Comparison of ENCODE assay signal across 11 cellular contexts in the genomic region with DNA sequence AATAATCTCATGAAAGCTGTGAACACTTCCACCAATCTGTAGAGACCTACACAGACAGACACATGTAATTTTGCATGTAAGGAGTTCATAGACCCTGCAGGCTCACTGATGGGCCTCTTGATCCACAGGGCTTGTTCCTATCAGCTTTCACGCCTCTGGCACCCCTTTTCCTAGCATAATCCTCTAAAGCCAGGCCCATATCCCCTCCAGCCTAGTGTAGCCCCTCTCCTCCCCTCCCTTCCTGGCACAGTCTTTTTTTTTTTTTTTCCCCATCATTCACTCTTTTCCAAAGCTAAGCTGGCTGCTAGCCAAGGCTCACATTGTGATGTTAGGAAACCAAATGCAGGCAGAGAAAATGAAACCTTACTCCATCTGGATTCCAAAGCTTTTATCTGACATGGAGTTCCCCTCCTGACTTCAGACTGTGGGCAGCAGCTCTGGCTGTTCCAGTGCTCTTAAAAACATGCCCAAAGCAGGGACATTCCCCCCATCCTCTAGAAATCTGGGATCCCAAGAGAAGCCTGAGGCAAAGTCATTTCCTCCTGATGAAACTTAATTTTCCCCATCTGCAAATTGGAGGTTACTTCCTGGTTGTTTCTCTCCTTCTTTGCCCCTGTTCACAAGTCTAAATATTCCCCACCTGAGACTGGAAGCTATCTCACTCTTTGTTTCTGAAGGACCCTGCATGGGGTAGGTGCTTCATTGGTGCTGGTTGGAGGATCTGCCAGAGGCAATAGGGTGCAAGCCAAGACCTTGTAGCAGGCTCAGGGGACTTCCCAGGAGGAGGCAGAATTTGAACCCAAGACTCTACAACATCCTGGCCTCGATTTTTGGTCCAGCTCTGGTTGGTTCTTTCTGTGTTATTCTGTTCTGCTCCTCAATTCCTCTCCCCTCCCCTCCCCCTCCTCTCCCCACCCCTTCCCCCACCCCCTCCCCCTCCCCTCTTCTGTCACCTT. TPM values are rescaled to one million over a fixed set of nuclear protein-coding genes. Genes with fewer than 3 reads are reported as not detected.
DNase-seq lines count a peak whose midpoint lies in the region; ATAC-seq and TF ChIP-seq lines count a peak whose summit lies in the region.
"Had no signal": no experiment of that assay in that cellular context is flagged by ENCODE, and none has a peak within 500 bp of the region (broad histone marks: within the 10 kb centered on the region; RNA-seq: fewer than 3 reads in every experiment).

No MANE protein-coding gene starts in this region.

- TF ChIP-seq POLR2A in stomach (IDR thresholded peaks at IDR 0.05) = no peak

- H3K4me3 Mint-ChIP-seq in activated CD8-positive, alpha-beta memory T cell treated with anti-CD3 and anti-CD28 coated beads, Interleukin-2, amount 10 ng/mL, durations not matched to agents 7 days and 5 days = peak overlapping the region; percentile 48
- H3K4me3 Mint-ChIP-seq: CD14-positive monocyte had no signal

- peak overlapping the region; percentile 90 for H3K27ac Mint-ChIP-seq in activated CD8-positive, alpha-beta memory T cell treated with anti-CD3 and anti-CD28 coated beads, Interleukin-2, amount 10 ng/mL, durations not matched to agents 7 days and 5 days

- H3K27me3 ChIP-seq in stomach = no peaks in the 10 kb centered on the region
- H3K27me3 ChIP-seq: ovary had no signal

- H3K4me1 Mint-ChIP-seq in activated CD8-positive, alpha-beta memory T cell treated with anti-CD3 and anti-CD28 coated beads, Interleukin-2, amount 10 ng/mL, durations not matched to agents 7 days and 5 days = peaks cover 78% of the 10 kb centered on the region

- H3K27ac ChIP-seq in stomach = peak overlapping the region in 3 of 5 donors; percentile 25 to 46 (median 41)
- H3K27ac ChIP-seq: ovary had no signal

- no peak for TF ChIP-seq CTCF in stomach (IDR thresholded peaks at IDR 0.05)

- intact Hi-C loops in stomach (cut with DNase I; ENCODE audit: low total_unique reads) = no loop called here

- peak; percentile 22 for ATAC-seq in activated CD8-positive, alpha-beta memory T cell treated with anti-CD3 and anti-CD28 coated beads, Interleukin-2, amount 10 ng/mL, durations not matched to agents 7 days and 5 days
- ATAC-seq in GM21528 (IDR thresholded peaks at IDR 0.05; ENCODE audit: low FRiP score, unreplicated experiment) = no peak
- no peak for ATAC-seq in GM19324 (IDR thresholded peaks at IDR 0.05; ENCODE audit: low FRiP score, unreplicated experiment)
- ATAC-seq in HG03432 (IDR thresholded peaks at IDR 0.05; ENCODE audit: unreplicated experiment) = no peak
- ATAC-seq: HCT116 had no signal

- H3K36me3 Mint-ChIP-seq in activated CD8-positive, alpha-beta memory T cell treated with anti-CD3 and anti-CD28 coated beads, Interleukin-2, amount 10 ng/mL, durations not matched to agents 7 days and 5 days = peaks cover 18% of the 10 kb centered on the region
- H3K36me3 Mint-ChIP-seq: CD14-positive monocyte had no signal

- H3K9me3 ChIP-seq in stomach = no peaks in the 10 kb centered on the region
- H3K9me3 ChIP-seq: ovary had no signal

- TF ChIP-seq EP300 in stomach (IDR thresholded peaks at IDR 0.05) = no peak

- no peaks in the 10 kb centered on the region for H3K27me3 Mint-ChIP-seq in activated CD8-positive, alpha-beta memory T cell treated with anti-CD3 and anti-CD28 coated beads, Interleukin-2, amount 10 ng/mL, durations not matched to agents 7 days and 5 days

- DNase-seq in activated CD8-positive, alpha-beta memory T cell treated with anti-CD3 and anti-CD28 coated beads, Interleukin-2, amount 10 ng/mL, durations not matched to agents 7 days and 5 days = no peak
- DNase-seq in activated CD8-positive, alpha-beta memory T cell treated with anti-CD3 and anti-CD28 coated beads, Interleukin-2, amount 50 U/mL, for 4 hours = no peak
- DNase-seq in NCI-H774 (lab: John Stamatoyannopoulos, UW) (peak; percentile 17), fibroblast of peridontal ligament (ENCODE audit: extremely low read depth) (peak; percentile 67), stomach (peak; percentile 39)

- WGBS in stomach, 5 donors = 69 to 92% (median 82%) methylated on average over 2 of the region's 2 CpGs

- H3K9me3 Mint-ChIP-seq in activated CD8-positive, alpha-beta memory T cell treated with anti-CD3 and anti-CD28 coated beads, Interleukin-2, amount 10 ng/mL, durations not matched to agents 7 days and 5 days (ENCODE audit: low read depth) = no peaks in the 10 kb centered on the region
- H3K9me3 Mint-ChIP-seq: CD14-positive monocyte had no signal

- CTCF ChIA-PET in activated CD8-positive, alpha-beta memory T cell treated with anti-CD3 and anti-CD28 coated beads, Interleukin-2, amount 10 ng/mL, durations not matched to agents 7 days and 5 days (lab: Charles Lee) = interaction anchor here (0.5 to 16.1 kb wide), 8 partner anchors 9 to 1551 kb away, joined by 3 to 254 read pairs (median 4); partner anchors contain the start of genes CCL5, RDM1 and TAF15

- no peaks in the 10 kb centered on the region for H3K36me3 ChIP-seq in stomach
- H3K36me3 ChIP-seq: ovary had no signal

- H3K4me1 ChIP-seq in stomach = peaks cover 0 to 14% (median 6%) of the 10 kb centered on the region in 4 donors

- H3K4me3 ChIP-seq in stomach = no peak overlapping the region
- H3K4me3 ChIP-seq: ovary had no signal

RNA-seq across cellular contexts. Expression of gene CCL5, which starts 9.9 kb away (rescaled TPM):
- total RNA-seq in activated CD8-positive, alpha-beta memory T cell treated with anti-CD3 and anti-CD28 coated beads, Interleukin-2, amount 10 ng/mL, durations not matched to agents 7 days and 5 days = 1,000 to 10,000 TPM in 1 of 2 experiments, 100 to 1,000 TPM in 1; 973 to 1,249 TPM
- 10 to 100 TPM in 1 of 5 donors, 1 to 10 TPM in 2, not detected in 2; 2.0 to 21.7 (median 2.6) TPM for total RNA-seq in stomach
- 10 to 100 TPM in 1 of 3 donors, 1 to 10 TPM in 2; 4.9 to 32.2 (median 5.7) TPM for polyA plus RNA-seq in stomach

RNA-seq across cellular contexts. Expression of gene HEATR9, which starts 21.4 kb away (rescaled TPM):
- 1 to 10 TPM; 6.4 to 6.7 TPM for total RNA-seq in activated CD8-positive, alpha-beta memory T cell treated with anti-CD3 and anti-CD28 coated beads, Interleukin-2, amount 10 ng/mL, durations not matched to agents 7 days and 5 days
- total RNA-seq in stomach = under 1 TPM in 1 of 5 donors, not detected in 4; 0.29 TPM
- not detected for polyA plus RNA-seq in stomach
- total RNA-seq: ovary had no signal
- polyA plus RNA-seq: CD14-positive monocyte had no signal

RNA-seq across cellular contexts. Expression of gene RDM1, which starts 40.5 kb away (rescaled TPM):
- total RNA-seq in activated CD8-positive, alpha-beta memory T cell treated with anti-CD3 and anti-CD28 coated beads, Interleukin-2, amount 10 ng/mL, durations not matched to agents 7 days and 5 days = 10 to 100 TPM; 13.5 to 18.5 TPM
- 1 to 10 TPM in 1 of 5 donors, not detected in 4; 5.9 TPM for total RNA-seq in stomach
- under 1 TPM in 1 of 3 donors, not detected in 2; 0.98 TPM for polyA plus RNA-seq in stomach
- total RNA-seq: ovary had no signal
- polyA plus RNA-seq: CD14-positive monocyte had no signal

RNA-seq across cellular contexts. Expression of gene LYZL6, which starts 53.4 kb away (rescaled TPM):
- not detected for total RNA-seq in activated CD8-positive, alpha-beta memory T cell treated with anti-CD3 and anti-CD28 coated beads, Interleukin-2, amount 10 ng/mL, durations not matched to agents 7 days and 5 days
- total RNA-seq in stomach = not detected
- polyA plus RNA-seq in stomach = not detected
- total RNA-seq: ovary had no signal
- polyA plus RNA-seq: CD14-positive monocyte, ovary had no signal

Comparison
In these comparisons a context has a peak if more than half of its experiments do, and no peak if none do; other contexts are left out.
1. DNase-seq: peak in NCI-H774 (single experiment), fibroblast of peridontal ligament (single experiment) and stomach (single experiment); none in activated CD8-positive, alpha-beta memory T cell treated with anti-CD3 and anti-CD28 coated beads, Interleukin-2, amount 10 ng/mL, durations not matched to agents 7 days and 5 days (single experiment) and activated CD8-positive, alpha-beta memory T cell treated with anti-CD3 and anti-CD28 coated beads, Interleukin-2, amount 50 U/mL, for 4 hours (single experiment).
2. RNA of gene CCL5, which starts 9.9 kb away (total RNA-seq): 973 to 1,249 TPM in activated CD8-positive, alpha-beta memory T cell treated with anti-CD3 and anti-CD28 coated beads, Interleukin-2, amount 10 ng/mL, durations not matched to agents 7 days and 5 days; 2.0 to 21.7 TPM in stomach; every median in the first group is over 10 times any median in the second.
3. RNA of gene HEATR9, which starts 21.4 kb away (total RNA-seq): 6.4 to 6.7 TPM in activated CD8-positive, alpha-beta memory T cell treated with anti-CD3 and anti-CD28 coated beads, Interleukin-2, amount 10 ng/mL, durations not matched to agents 7 days and 5 days; 0.29 TPM in stomach; every median in the first group is over 4 times any median in the second.